27 cellular contexts compared by ENCODE assay signal in the genomic region with DNA sequence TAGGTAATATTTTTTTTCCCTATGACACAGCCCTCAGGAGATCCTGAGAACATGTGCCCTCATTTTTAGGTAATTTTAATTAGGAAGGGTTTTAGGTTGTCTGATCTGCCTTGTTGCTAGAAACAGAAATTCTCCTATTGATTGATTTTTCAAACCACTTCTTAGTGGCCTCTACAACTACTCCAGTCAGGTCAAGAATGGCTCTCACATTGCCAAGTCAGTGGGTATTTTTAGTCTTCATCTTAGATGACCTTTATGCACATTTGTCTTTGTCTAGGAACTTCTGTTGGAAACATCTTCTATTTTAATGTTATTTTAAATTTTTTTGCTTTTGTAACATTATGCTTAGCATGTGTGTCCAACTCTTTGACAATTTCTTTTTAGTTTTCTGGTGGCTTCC.
"Had no signal": no experiment of that assay in that cellular context is flagged by ENCODE, and none has a peak within 500 bp of the region (broad histone marks: within the 10 kb centered on the region; RNA-seq: fewer than 3 reads in every experiment).

No MANE protein-coding gene starts in this region.

- H3K27me3 Mint-ChIP-seq: naive B cell; natural killer cell treated with Interleukin-12 subunit alpha and Interleukin-12 subunit beta and Interleukin-15 and Interleukin-18, amount 100 ng/mL, for 72 hours; stimulated activated memory B cell treated with anti-CD40 and anti-IgM and Interleukin-4, amounts not matched to agents 10 μg/mL and 1 μg/mL and 100 μg/mL, for 72 hours; stimulated activated naive CD8-positive, alpha-beta T cell treated with anti-CD3 and anti-CD28 coated beads, Interleukin-15, amount 100 ng/mL, for 72 hours; type B pancreatic cell had no signal

- H3K4me3 Mint-ChIP-seq: naive B cell; natural killer cell treated with Interleukin-12 subunit alpha and Interleukin-12 subunit beta and Interleukin-15 and Interleukin-18, amount 100 ng/mL, for 72 hours; stimulated activated memory B cell treated with anti-CD40 and anti-IgM and Interleukin-4, amounts not matched to agents 10 μg/mL and 1 μg/mL and 100 μg/mL, for 72 hours; stimulated activated naive CD8-positive, alpha-beta T cell treated with anti-CD3 and anti-CD28 coated beads, Interleukin-15, amount 100 ng/mL, for 72 hours; type B pancreatic cell had no signal

- DNase-seq: head of caudate nucleus; hippocampal formation; kidney glomerular epithelial cell; left cardiac atrium; lower lobe of right lung; mammary epithelial cell; mesenchymal stem cell; naive B cell; nucleus accumbens; psoas muscle; small intestine; spleen; stimulated activated CD4-positive, alpha-beta T cell treated with anti-CD3 and anti-CD28 coated beads, Interleukin-1b, Interleukin-23, amount 100 ng/mL, for 48 hours; stimulated activated CD4-positive, alpha-beta T cell treated with anti-CD3 and anti-CD28 coated beads, Interleukin-2, amount 100 ng/mL, for 48 hours; stimulated activated CD4-positive, alpha-beta T cell treated with anti-CD3 and anti-CD28 coated beads, Interleukin-4, amount 100 ng/mL, for 4 hours; stimulated activated CD8-positive, alpha-beta memory T cell treated with anti-CD3 and anti-CD28 coated beads, Interleukin-4, amount 100 ng/mL, for 48 hours; stimulated activated naive CD4-positive, alpha-beta T cell treated with Interleukin-2 at 50 U/mL for 16 hours; stimulated activated naive CD8-positive, alpha-beta T cell treated with anti-CD3 and anti-CD28 coated beads, Interleukin-15, amount 100 ng/mL, for 72 hours; substantia nigra; uterus had no signal

- H3K9ac ChIP-seq: parathyroid adenoma had no signal

- H3K27me3 ChIP-seq: spleen, tibial nerve, uterus had no signal

- H3K27ac ChIP-seq: lower lobe of right lung, parathyroid adenoma, psoas muscle, spleen, tibial nerve, uterus had no signal

- ATAC-seq: left cardiac atrium; left lobe of liver; lower lobe of right lung; natural killer cell treated with Interleukin-12 subunit alpha and Interleukin-12 subunit beta and Interleukin-15 and Interleukin-18, amount 100 ng/mL, for 72 hours; sciatic nerve; stimulated activated memory B cell treated with anti-CD40 and anti-IgM and Interleukin-4, amounts not matched to agents 10 μg/mL and 1 μg/mL and 100 μg/mL, for 72 hours had no signal

- H3K27ac Mint-ChIP-seq: natural killer cell treated with Interleukin-12 subunit alpha and Interleukin-12 subunit beta and Interleukin-15 and Interleukin-18, amount 100 ng/mL, for 72 hours; stimulated activated memory B cell treated with anti-CD40 and anti-IgM and Interleukin-4, amounts not matched to agents 10 μg/mL and 1 μg/mL and 100 μg/mL, for 72 hours; stimulated activated naive CD8-positive, alpha-beta T cell treated with anti-CD3 and anti-CD28 coated beads, Interleukin-15, amount 100 ng/mL, for 72 hours; type B pancreatic cell had no signal

- H3K4me1 ChIP-seq: lower lobe of right lung, parathyroid adenoma, psoas muscle, spleen, uterus had no signal

- H2AFZ ChIP-seq: parathyroid adenoma had no signal

- H3K36me3 ChIP-seq: lower lobe of right lung, uterus had no signal

- H3K4me3 ChIP-seq: lower lobe of right lung, psoas muscle, spleen, tibial nerve, uterus had no signal
